Comparison of ENCODE assay signal across 8 cellular contexts in genomic region chr11:66429983-66430602, GRCh38. TPM values are rescaled to one million over a fixed set of nuclear protein-coding genes. Genes with fewer than 3 reads are reported as not detected.
A peak's percentile ranks its signal among the peaks of the same experiment; 100 is the strongest.
DNase-seq lines count a peak whose midpoint lies in the region; ATAC-seq and TF ChIP-seq lines count a peak whose summit lies in the region.

No MANE protein-coding gene starts in this region.

- H3K4me1 ChIP-seq in OCI-LY7 (ENCODE audit: insufficient read depth, low read length, poor library complexity, severe bottlenecking) (no peaks in the 10 kb centered on the region), esophagus squamous epithelium (no peaks in the 10 kb centered on the region)

- peak; percentile 56 to 76 (median 64) for DNase-seq in CD4-positive, alpha-beta T cell
- DNase-seq in HUDEP-2 (lab: John Stamatoyannopoulos, UW; ENCODE audit: unreplicated experiment in 76 of 76) (peak in 59 of 76 experiments; percentile 2 to 69 (median 33)), OCI-LY7 (ENCODE audit: low spot score) (peak; percentile 73), activated T-cell treated with anti-CD3 and anti-CD28 coated beads for 24 hours (ENCODE audit: low read depth) (peak; percentile 64), esophagus squamous epithelium (lab: John Stamatoyannopoulos, UW) (no peak)
- DNase-seq in stimulated activated naive CD4-positive, alpha-beta T cell treated with Interleukin-2 at 50 U/mL for 16 hours (lab: John Stamatoyannopoulos, UW): peak; percentile 63

- H3K36me3 ChIP-seq in OCI-LY7 (ENCODE audit: insufficient read depth, low read length) (peaks cover 15% of the 10 kb centered on the region), esophagus squamous epithelium (peaks cover 0 to 35% (median under 1%) of the 10 kb centered on the region in 3 donors)

- no peak overlapping the region for H2AFZ ChIP-seq in OCI-LY7 (ENCODE audit: low read length)

- no peak overlapping the region for H3K27ac Mint-ChIP-seq in CD4-positive, alpha-beta T cell
- H3K27ac Mint-ChIP-seq in nephron: no peak overlapping the region

- no peak for TF ChIP-seq POLR2A in esophagus squamous epithelium (IDR thresholded peaks at IDR 0.05)

- no TSS peak for BruUV-seq in OCI-LY7 (replicated peaks; lab: Mats Ljungman, UMichigan)

- H3K4me3 Mint-ChIP-seq in CD4-positive, alpha-beta T cell: no peak overlapping the region
- no peak overlapping the region for H3K4me3 Mint-ChIP-seq in nephron

- TF ChIP-seq CTCF in CD4-positive, alpha-beta T cell (IDR thresholded peaks at IDR 0.05): peak; percentile 81
- peak; percentile 93 for TF ChIP-seq CTCF in OCI-LY7 (conservative IDR thresholded peaks at IDR 0.05; ENCODE audit: low read length)
- peak; percentile 25 to 82 (median 76) for TF ChIP-seq CTCF in esophagus squamous epithelium (IDR thresholded peaks at IDR 0.05)
- peak; percentile 66 to 75 (median 70) for TF ChIP-seq CTCF in nephron (IDR thresholded peaks at IDR 0.05; ENCODE audit: unreplicated experiment in 3 of 3)

- H3K9me3 ChIP-seq in CD4-positive, alpha-beta T cell (ENCODE audit: control insufficient read depth, low read length): no peaks in the 10 kb centered on the region
- H3K9me3 ChIP-seq in OCI-LY7 (ENCODE audit: low read length) (no peaks in the 10 kb centered on the region), esophagus squamous epithelium (no peaks in the 10 kb centered on the region)

- H3K4me2 ChIP-seq in OCI-LY7 (ENCODE audit: low read length): no peak overlapping the region

- no peaks in the 10 kb centered on the region for H3K27me3 ChIP-seq in CD4-positive, alpha-beta T cell (ENCODE audit: control insufficient read depth, insufficient read depth, low read length)
- H3K27me3 ChIP-seq in esophagus squamous epithelium: no peaks in the 10 kb centered on the region

- intact Hi-C loops in CD4-positive, alpha-beta T cell (cut with DNase I, micrococcal nuclease): loop anchor here (1.0 kb wide), 1 partner anchor 22 kb away; no protein-coding TSS in a partner anchor
- intact Hi-C loops in OCI-LY7 (cut with micrococcal nuclease; ENCODE audit: unreplicated experiment): loop anchor here (1.0 to 2.0 kb wide), 2 partner anchors 22 to 43 kb away; no protein-coding TSS in a partner anchor
- intact Hi-C loops in esophagus squamous epithelium (cut with DNase I): no loop called here

- no peaks in the 10 kb centered on the region for H3K9me2 ChIP-seq in OCI-LY7 (ENCODE audit: insufficient read depth, low read length)

- POLR2A ChIA-PET in CD4-positive, alpha-beta T cell (lab: Charles Lee): interaction anchor here (1.1 kb wide), 1 partner anchor 9 kb away, joined by 4 read pairs; the partner anchor contains the start of gene MRPL11
- POLR2A ChIA-PET in OCI-LY7 (lab: Charles Lee): no interaction called here

- peaks cover 5% of the 10 kb centered on the region for H3K4me1 Mint-ChIP-seq in CD4-positive, alpha-beta T cell (ENCODE audit: low read depth)
- H3K4me1 Mint-ChIP-seq in nephron: no peaks in the 10 kb centered on the region

- CTCF ChIA-PET in CD4-positive, alpha-beta T cell (lab: Charles Lee): interaction anchor here (0.6 to 3.7 kb wide), 5 partner anchors 9 to 341 kb away, joined by 3 to 22 read pairs (median 4); partner anchors contain the start of gene MRPL11
- CTCF ChIA-PET in OCI-LY7 (lab: Charles Lee; ENCODE audit: unreplicated experiment): no interaction called here

- no peaks in the 10 kb centered on the region for H4K20me1 ChIP-seq in OCI-LY7 (ENCODE audit: insufficient read depth, low read length)

- WGBS in esophagus squamous epithelium, 2 donors: 31 to 33% methylated on average over 8 of the region's 9 CpGs

- H3K4me3 ChIP-seq in OCI-LY7 (ENCODE audit: low read depth, low read length, poor library complexity, severe bottlenecking) (no peak overlapping the region), esophagus squamous epithelium (no peak overlapping the region)

- H3K79me2 ChIP-seq in OCI-LY7 (ENCODE audit: insufficient read depth, low read depth, low read length): no peaks in the 10 kb centered on the region

- H3K27me3 Mint-ChIP-seq in CD4-positive, alpha-beta T cell: peaks cover 4% of the 10 kb centered on the region
- no peaks in the 10 kb centered on the region for H3K27me3 Mint-ChIP-seq in nephron (ENCODE audit: low read depth)

- peaks cover 19% of the 10 kb centered on the region for H3K36me3 Mint-ChIP-seq in CD4-positive, alpha-beta T cell (ENCODE audit: low read depth)
- H3K36me3 Mint-ChIP-seq in nephron (ENCODE audit: low read depth): peaks cover 19% of the 10 kb centered on the region

- no peak overlapping the region for H3K27ac ChIP-seq in CD4-positive, alpha-beta T cell (ENCODE audit: low read depth, low read length)
- H3K27ac ChIP-seq in OCI-LY7 (ENCODE audit: low read depth, low read length, poor library complexity, severe bottlenecking): no peak overlapping the region
- H3K27ac ChIP-seq in esophagus squamous epithelium: no peak overlapping the region

- no peaks in the 10 kb centered on the region for H3K9me3 Mint-ChIP-seq in CD4-positive, alpha-beta T cell
- H3K9me3 Mint-ChIP-seq in nephron: no peaks in the 10 kb centered on the region

- ATAC-seq in CD4-positive, alpha-beta T cell (ENCODE audit: poor library complexity): peak; percentile 68
- ATAC-seq in HG03460 (IDR thresholded peaks at IDR 0.05; ENCODE audit: unreplicated experiment): no peak

RNA-seq across cellular contexts. Expression of gene MRPL11, which starts 8.6 kb away (rescaled TPM):
- 10 to 100 TPM; 17.7 to 21.0 TPM for total RNA-seq in CD4-positive, alpha-beta T cell
- total RNA-seq in OCI-LY7 (2014; rRNA removed; shearing (Covaris generic)): 82.6 and 101 TPM in 2 replicates
- total RNA-seq in OCI-LY7 (2022): 75.1 and 88.6 TPM in 2 replicates
- total RNA-seq in esophagus squamous epithelium: 10 to 100 TPM; 39.3 to 66.4 (median 54.2) TPM

RNA-seq across cellular contexts. Expression of gene NPAS4, which starts 9.3 kb away (rescaled TPM):
- total RNA-seq in CD4-positive, alpha-beta T cell: not detected
- total RNA-seq in OCI-LY7 (2014; rRNA removed; shearing (Covaris generic)): not detected in 2 replicates
- total RNA-seq in OCI-LY7 (2022) (not detected in 2 replicates), esophagus squamous epithelium (under 1 TPM in 1 of 4 donors, not detected in 3; 0.38 TPM)

RNA-seq across cellular contexts. Expression of gene PELI3, which starts 36.6 kb away (rescaled TPM):
- total RNA-seq in CD4-positive, alpha-beta T cell: 10 to 100 TPM; 20.7 to 23.8 TPM
- 7.7 and 8.1 TPM in 2 replicates for total RNA-seq in OCI-LY7 (2014; rRNA removed; shearing (Covaris generic))
- total RNA-seq in OCI-LY7 (2022): 4.3 and 4.5 TPM in 2 replicates
- total RNA-seq in esophagus squamous epithelium: 10 to 100 TPM in 1 of 4 donors, 1 to 10 TPM in 3; 6.3 to 17.2 (median 8.8) TPM

RNA-seq across cellular contexts. Expression of gene DPP3, which starts 50.1 kb away (rescaled TPM):
- 10 to 100 TPM; 16.9 to 17.7 TPM for total RNA-seq in CD4-positive, alpha-beta T cell
- total RNA-seq in OCI-LY7 (2014; rRNA removed; shearing (Covaris generic)): 40.0 and 47.2 TPM in 2 replicates
- total RNA-seq in OCI-LY7 (2022): 53.4 and 60.3 TPM in 2 replicates
- 10 to 100 TPM; 24.6 to 49.2 (median 43.5) TPM for total RNA-seq in esophagus squamous epithelium

RNA-seq across cellular contexts. Expression of gene SLC29A2, which starts 58.5 kb away (rescaled TPM):
- total RNA-seq in CD4-positive, alpha-beta T cell: 1 to 10 TPM; 9.7 TPM
- 24.7 and 33.6 TPM in 2 replicates for total RNA-seq in OCI-LY7 (2014; rRNA removed; shearing (Covaris generic))
- 55.6 and 56.4 TPM in 2 replicates for total RNA-seq in OCI-LY7 (2022)
- total RNA-seq in esophagus squamous epithelium: 1 to 10 TPM; 2.9 to 5.5 (median 4.8) TPM
